1 cellular context compared by ENCODE assay signal in genomic region chr10:29830526-29831512, GRCh38.
TF ChIP-seq lines count a peak whose summit lies in the region.

No MANE protein-coding gene starts in this region.

TF ChIP-seq in HepG2, 621 proteins besides CTCF, POLR2A, EP300 and RAD21 (continued from another document):
- TF ChIP-seq ZBTB46 (CRISPR knock-in tag; IDR thresholded peaks at IDR 0.05; ENCODE audit: borderline replicate concordance) = no peak
- TF ChIP-seq TSC22D2 (CRISPR knock-in tag; IDR thresholded peaks at IDR 0.05; ENCODE audit: borderline replicate concordance) = no peak
- no peak for TF ChIP-seq ZNF232 (CRISPR knock-in tag; IDR thresholded peaks at IDR 0.05; ENCODE audit: borderline replicate concordance)
- TF ChIP-seq MAFG (CRISPR knock-in tag; IDR thresholded peaks at IDR 0.05) = no peak
- no peak for TF ChIP-seq SRSF9 (IDR thresholded peaks at IDR 0.05; ENCODE audit: borderline replicate concordance, insufficient read depth, low read depth, low read length, poor library complexity, severe bottlenecking)
- TF ChIP-seq SP140L (CRISPR knock-in tag; IDR thresholded peaks at IDR 0.05; ENCODE audit: borderline replicate concordance) = no peak
- TF ChIP-seq FOXA1 (IDR thresholded peaks at IDR 0.05) = no peak
- peak; percentile 54; the same call in 1 of the 2 replicates for TF ChIP-seq FOXA1 (CRISPR knock-in tag; IDR thresholded peaks at IDR 0.05)
- TF ChIP-seq ZNF326 (CRISPR knock-in tag; IDR thresholded peaks at IDR 0.05; ENCODE audit: borderline replicate concordance) = no peak
- no peak for TF ChIP-seq GLI4 (CRISPR knock-in tag; IDR thresholded peaks at IDR 0.05; ENCODE audit: borderline replicate concordance)
- no peak for TF ChIP-seq SP2 (CRISPR knock-in tag; IDR thresholded peaks at IDR 0.05)
- no peak for TF ChIP-seq ZNF607 (CRISPR knock-in tag; IDR thresholded peaks at IDR 0.05; ENCODE audit: borderline replicate concordance)
- TF ChIP-seq RFX1 (IDR thresholded peaks at IDR 0.05) = no peak
- no peak for TF ChIP-seq MAFF (IDR thresholded peaks at IDR 0.05; ENCODE audit: low read depth, low read length)
- TF ChIP-seq GABPA (IDR thresholded peaks at IDR 0.05; ENCODE audit: low read depth, low read length) = no peak
- peak; percentile 33; the same call in 1 of the 2 replicates for TF ChIP-seq GABPA (CRISPR knock-in tag; IDR thresholded peaks at IDR 0.05; ENCODE audit: low read depth)
- TF ChIP-seq ZNF780A (CRISPR knock-in tag; IDR thresholded peaks at IDR 0.05) = no peak
- TF ChIP-seq CREM (IDR thresholded peaks at IDR 0.05) = no peak
- TF ChIP-seq CREM (CRISPR knock-in tag; IDR thresholded peaks at IDR 0.05) = no peak
- TF ChIP-seq ZNF446 (CRISPR knock-in tag; IDR thresholded peaks at IDR 0.05) = no peak
TF ChIP-seq in HepG2: peak in this region for 20.
